In the genomic region with DNA sequence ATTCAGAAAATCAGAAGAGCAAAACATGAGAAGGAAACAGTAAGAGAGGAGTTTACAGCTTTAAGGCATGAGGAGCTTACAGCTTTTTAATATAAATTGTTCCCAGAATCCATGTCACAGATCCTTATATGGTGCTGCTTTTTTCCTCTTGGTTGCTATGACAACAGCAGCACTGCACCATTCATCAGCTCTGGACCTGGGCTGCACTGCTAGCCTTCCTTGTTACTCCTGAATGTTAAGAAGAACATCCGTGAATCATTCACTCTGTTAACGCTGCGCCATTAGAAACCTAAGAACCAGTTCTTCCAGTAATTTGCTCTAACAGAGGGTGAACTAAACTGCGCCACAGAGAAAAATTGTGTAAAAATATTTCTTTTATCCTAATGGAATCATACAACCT, we compare ENCODE assay signal across 12 cellular contexts.
A peak's percentile ranks its signal among the peaks of the same experiment; 100 is the strongest.
DNase-seq lines count a peak whose midpoint lies in the region; ATAC-seq, FAIRE-seq and TF ChIP-seq lines count a peak whose summit lies in the region.
"Had no signal": no experiment of that assay in that cellular context is flagged by ENCODE, and none has a peak within 500 bp of the region (broad histone marks: within the 10 kb centered on the region; RNA-seq: fewer than 3 reads in every experiment).

No MANE protein-coding gene starts in this region.

- H3K4me3 Mint-ChIP-seq in MCF 10A (ENCODE audit: unreplicated experiment) = no peak overlapping the region
- H3K4me3 Mint-ChIP-seq: dendritic cell treated with granulocyte-macrophage colony-stimulating factor and Interleukin-4, amounts not matched to agents 40 ng/mL and 50 ng/mL, for 4 days had no signal

- intact Hi-C loops in mammary epithelial cell (cut with micrococcal nuclease) = no loop called here
- intact Hi-C loops in MCF 10A (cut with micrococcal nuclease) = no loop called here

- in situ Hi-C loops in mammary epithelial cell (cut with MboI; ENCODE audit: low sequenced_read_pairs in 2 of 2) (no loop called here), astrocyte of the spinal cord (cut with HindIII; ENCODE audit: low sequenced_read_pairs) (no loop called here)

- H3K4me1 Mint-ChIP-seq in MCF 10A (ENCODE audit: insufficient read depth, unreplicated experiment) = no peaks in the 10 kb centered on the region

- peak; percentile 11 for DNase-seq in mammary epithelial cell
- no peak for DNase-seq in MCF 10A (ENCODE audit: unreplicated experiment)
- peak; percentile 87 for DNase-seq in astrocyte of the spinal cord (ENCODE audit: low read depth, low spot score)
- no peak for DNase-seq in AML-193 (lab: John Stamatoyannopoulos, UW)
- no peak for DNase-seq in HK-2 (ENCODE audit: unreplicated experiment)
- DNase-seq: activated CD8-positive, alpha-beta memory T cell treated with anti-CD3 and anti-CD28 coated beads, Interleukin-2, amount 50 U/mL, for 4 hours; left lung had no signal

- no peak overlapping the region for H2AFZ ChIP-seq in mammary epithelial cell (ENCODE audit: low read depth, low read length)

- BruUV-seq in mammary epithelial cell (replicated peaks; lab: Mats Ljungman, UMichigan) (no TSS peak), MCF 10A (replicated peaks; lab: Mats Ljungman, UMichigan) (no TSS peak)

- no peak for ATAC-seq in GM21723 (IDR thresholded peaks at IDR 0.05; ENCODE audit: unreplicated experiment)
- ATAC-seq in HG03045 (IDR thresholded peaks at IDR 0.05; ENCODE audit: unreplicated experiment) = no peak
- ATAC-seq: left lung had no signal

- H3K27me3 Mint-ChIP-seq in MCF 10A (ENCODE audit: insufficient read depth, unreplicated experiment) = no peaks in the 10 kb centered on the region
- H3K27me3 Mint-ChIP-seq: dendritic cell treated with granulocyte-macrophage colony-stimulating factor and Interleukin-4, amounts not matched to agents 40 ng/mL and 50 ng/mL, for 4 days had no signal

- TF ChIP-seq CTCF in mammary epithelial cell (conservative IDR thresholded peaks at IDR 0.05 in 1 of 2, IDR thresholded peaks at IDR 0.05 in 1 of 2; ENCODE audit: extremely low read depth in 1 of 2, insufficient read depth in 1 of 2, low read depth in 1 of 2, low read length in 2 of 2) (no peak), MCF 10A (IDR thresholded peaks at IDR 0.05; ENCODE audit: unreplicated experiment) (no peak), astrocyte of the spinal cord (IDR thresholded peaks at IDR 0.05; ENCODE audit: low read depth, low read length) (no peak)

- CTCF ChIA-PET in mammary epithelial cell (lab: Charles Lee; ENCODE audit: low non-redundant PET) = interaction anchor here (0.5 kb wide), 1 partner anchor 1534 kb away, joined by 4 read pairs; no protein-coding TSS in a partner anchor
- CTCF ChIA-PET in MCF 10A (lab: Yijun Ruan, JAX) = interaction anchor here (0.5 to 0.8 kb wide), 2 partner anchors 35 to 113 kb away, joined by 3 to 4 read pairs; no protein-coding TSS in a partner anchor

- H3K9ac ChIP-seq in mammary epithelial cell (ENCODE audit: insufficient read depth, low read length) = no peak overlapping the region
- H3K9ac ChIP-seq: KMS-11 had no signal

- H3K27ac Mint-ChIP-seq in MCF 10A (ENCODE audit: low read depth, unreplicated experiment) = no peak overlapping the region
- H3K27ac Mint-ChIP-seq: dendritic cell treated with granulocyte-macrophage colony-stimulating factor and Interleukin-4, amounts not matched to agents 40 ng/mL and 50 ng/mL, for 4 days had no signal

- no peak overlapping the region for H3K4me3 ChIP-seq in mammary epithelial cell (replicated peaks in 1 of 3; ENCODE audit: insufficient read depth in 1 of 3, low read depth in 2 of 3, low read length in 3 of 3)
- H3K4me3 ChIP-seq in astrocyte of the spinal cord (ENCODE audit: low read depth, low read length) = no peak overlapping the region
- H3K4me3 ChIP-seq: left lung had no signal

- FAIRE-seq in islet of Langerhans (lab: Jason Lieb, UNC) = peak; percentile 98

- no peaks in the 10 kb centered on the region for H3K9me3 ChIP-seq in mammary epithelial cell (replicated peaks; ENCODE audit: insufficient read depth, low read length)
- H3K9me3 ChIP-seq: left lung had no signal

- dilution Hi-C loops in mammary epithelial cell (cut with HindIII; ENCODE audit: low sequenced_read_pairs) = no loop called here

- H3K36me3 ChIP-seq in mammary epithelial cell (ENCODE audit: insufficient read depth, low read length) = peaks cover 3% of the 10 kb centered on the region
- H3K36me3 ChIP-seq: left lung had no signal

- H3K79me2 ChIP-seq in mammary epithelial cell (ENCODE audit: insufficient read depth, low read length) = peaks cover 64% of the 10 kb centered on the region

- H3K4me2 ChIP-seq in mammary epithelial cell (ENCODE audit: insufficient read depth, low read depth, low read length) = no peak overlapping the region
- H3K4me2 ChIP-seq: KMS-11 had no signal

- H3K4me1 ChIP-seq in mammary epithelial cell (ENCODE audit: insufficient read depth, low read length) = no peaks in the 10 kb centered on the region
- H3K4me1 ChIP-seq: left lung had no signal

- no peaks in the 10 kb centered on the region for H4K20me1 ChIP-seq in mammary epithelial cell (ENCODE audit: insufficient read depth, low read length)

- no peaks in the 10 kb centered on the region for H3K9me3 Mint-ChIP-seq in MCF 10A (ENCODE audit: unreplicated experiment)
- H3K9me3 Mint-ChIP-seq: dendritic cell treated with granulocyte-macrophage colony-stimulating factor and Interleukin-4, amounts not matched to agents 40 ng/mL and 50 ng/mL, for 4 days had no signal

- POLR2A ChIA-PET in MCF 10A (lab: Yijun Ruan, JAX) = interaction anchor here (0.8 to 1.4 kb wide), 2 partner anchors 10 to 35 kb away, joined by 3 to 4 read pairs; no protein-coding TSS in a partner anchor

- no peaks in the 10 kb centered on the region for H3K27me3 ChIP-seq in mammary epithelial cell (ENCODE audit: insufficient read depth, low read length)
- H3K27me3 ChIP-seq: left lung had no signal

- WGBS in mammary epithelial cell (ENCODE audit: low coverage, missing lambda C conversion rate) = 93% methylated on average over 4 of the region's 4 CpGs

- no peak overlapping the region for H3K27ac ChIP-seq in mammary epithelial cell (ENCODE audit: insufficient read depth, low read depth, low read length)
- H3K27ac ChIP-seq: KMS-11, left lung had no signal

- H3K36me3 Mint-ChIP-seq in MCF 10A (ENCODE audit: insufficient read depth, unreplicated experiment) = no peaks in the 10 kb centered on the region

Comparison
In these comparisons a context has a peak if more than half of its experiments do, and no peak if none do; other contexts are left out.
1. DNase-seq: peak in mammary epithelial cell (single experiment) and astrocyte of the spinal cord (single experiment); none in MCF 10A (single experiment), AML-193 (0 of 2) and HK-2 (single experiment).